Comparison of ENCODE assay signal across 1 cellular context in genomic region chr10:69060127-69060798, GRCh38.
TF ChIP-seq lines count a peak whose summit lies in the region.

No MANE protein-coding gene starts in this region.

TF ChIP-seq in IMR-90, 13 proteins besides CTCF, POLR2A, EP300 and RAD21:
- TF ChIP-seq MAZ (IDR thresholded peaks at IDR 0.05; ENCODE audit: borderline replicate concordance, low read depth, low read length): no peak
- TF ChIP-seq RCOR1 (IDR thresholded peaks at IDR 0.05; ENCODE audit: insufficient replicate concordance, low read length): no peak
- TF ChIP-seq CEBPB (IDR thresholded peaks at IDR 0.05; ENCODE audit: low read depth, low read length): no peak
- TF ChIP-seq ELK1 (IDR thresholded peaks at IDR 0.05; ENCODE audit: borderline replicate concordance, low read depth, low read length): no peak
- no peak for TF ChIP-seq NFE2L2 (IDR thresholded peaks at IDR 0.05; ENCODE audit: low read depth, low read length)
- no peak for TF ChIP-seq CHD1 (IDR thresholded peaks at IDR 0.05; ENCODE audit: low read depth, low read length)
